In the genomic region with DNA sequence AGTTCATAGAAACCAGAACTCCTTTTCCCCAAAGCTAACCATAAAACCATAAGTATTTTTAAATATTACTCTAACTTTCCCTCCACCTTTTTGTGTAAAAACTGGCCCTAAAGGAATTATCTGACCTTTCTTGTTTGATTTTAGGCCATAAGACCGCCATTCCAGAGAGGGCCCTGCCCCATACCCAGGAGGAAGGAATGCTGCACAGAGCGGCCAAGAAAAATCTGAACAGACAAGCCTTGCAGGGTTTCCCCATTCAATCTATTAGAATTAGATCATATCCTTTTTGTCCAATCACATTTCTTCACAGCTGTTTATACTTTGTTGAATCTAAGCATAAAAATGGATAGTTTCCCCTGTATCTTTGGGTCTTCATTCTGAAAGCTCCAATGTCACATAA, we compare ENCODE assay signal across 30 cellular contexts.
"Had no signal": no experiment of that assay in that cellular context is flagged by ENCODE, and none has a peak within 500 bp of the region (broad histone marks: within the 10 kb centered on the region; RNA-seq: fewer than 3 reads in every experiment).

No MANE protein-coding gene starts in this region.

- H3K36me3 Mint-ChIP-seq: naive B cell had no signal

- H3K9ac ChIP-seq: neural progenitor cell had no signal

- H3K4me3 ChIP-seq: left lung, lower lobe of right lung, neural progenitor cell, ovary, right atrium auricular region, right lobe of liver, smooth muscle cell, stomach, testis, thyroid gland, transverse colon, uterus had no signal

- H3K4me3 Mint-ChIP-seq: immature natural killer cell; naive B cell; natural killer cell; nephron progenitor cell; neural progenitor cell; stimulated activated naive B cell treated with anti-CD40 and anti-IgM and Interleukin-4, amounts not matched to agents 10 μg/mL and 1 μg/mL and 100 μg/mL, for 72 hours had no signal

- H3K27me3 ChIP-seq: left lung, neural progenitor cell, neutrophil, ovary, right atrium auricular region, right lobe of liver, stomach, testis, thyroid gland, transverse colon, uterus had no signal

- ATAC-seq: left colon; left lung; lower lobe of right lung; natural killer cell; right lobe of liver; stimulated activated naive B cell treated with anti-CD40 and anti-IgM and Interleukin-4, amounts not matched to agents 10 μg/mL and 1 μg/mL and 100 μg/mL, for 72 hours; stimulated activated naive CD8-positive, alpha-beta T cell treated with anti-CD3 and anti-CD28 coated beads, Interleukin-15, Interleukin-2, amounts not matched to agents 100 U/mL and 50 U/mL, for 24 hours had no signal

- H3K4me1 ChIP-seq: left lung, lower lobe of right lung, neural progenitor cell, right atrium auricular region, right lobe of liver, stomach, testis, thyroid gland, transverse colon, uterus had no signal

- FAIRE-seq: islet of Langerhans, kidney had no signal

- H3K4me1 Mint-ChIP-seq: naive B cell; nephron progenitor cell; neural progenitor cell; stimulated activated naive B cell treated with anti-CD40 and anti-IgM and Interleukin-4, amounts not matched to agents 10 μg/mL and 1 μg/mL and 100 μg/mL, for 72 hours had no signal

- H3K36me3 ChIP-seq: left lung, lower lobe of right lung, neural progenitor cell, neutrophil, ovary, right atrium auricular region, right lobe of liver, stomach, thyroid gland, transverse colon, uterus had no signal

- H3K27me3 Mint-ChIP-seq: naive B cell; progenitor cell of endocrine pancreas; stimulated activated naive B cell treated with anti-CD40 and anti-IgM and Interleukin-4, amounts not matched to agents 10 μg/mL and 1 μg/mL and 100 μg/mL, for 72 hours had no signal

- H3K27ac ChIP-seq: left lung, lower lobe of right lung, neural progenitor cell, neutrophil, ovary, right atrium auricular region, right lobe of liver, stomach, testis, thyroid gland, transverse colon, uterus had no signal

- H3K9me3 ChIP-seq: left lung, lower lobe of right lung, neutrophil, ovary, right atrium auricular region, right lobe of liver, stomach, testis, thyroid gland, transverse colon, uterus had no signal

- H3K27ac Mint-ChIP-seq: immature natural killer cell; natural killer cell; nephron progenitor cell; neural progenitor cell; progenitor cell of endocrine pancreas; stimulated activated naive B cell treated with anti-CD40 and anti-IgM and Interleukin-4, amounts not matched to agents 10 μg/mL and 1 μg/mL and 100 μg/mL, for 72 hours had no signal

- DNase-seq: hypothalamus; immature natural killer cell; kidney; left colon; left lung; lower lobe of right lung; mammary epithelial cell; mesenchymal stem cell; naive B cell; natural killer cell; nephron progenitor cell; occipital lobe; ovary; right lobe of liver; stimulated activated CD4-positive, alpha-beta T cell treated with anti-CD3 and anti-CD28 coated beads, Interleukin-15, amount 100 ng/mL, for 24 hours; stimulated activated CD4-positive, alpha-beta T cell treated with anti-CD3 and anti-CD28 coated beads, Interleukin-2, amount 100 ng/mL, for 24 hours; stimulated activated CD4-positive, alpha-beta T cell treated with anti-CD3 and anti-CD28 coated beads, Interleukin-4, amount 100 ng/mL, for 1 hour; stimulated activated naive B cell treated with anti-CD40 and anti-IgM and Interleukin-4, amounts not matched to agents 10 μg/mL and 1 μg/mL and 100 μg/mL, for 72 hours; stimulated activated naive CD8-positive, alpha-beta T cell treated with anti-CD3 and anti-CD28 coated beads, Interleukin-15, Interleukin-2, amounts not matched to agents 100 U/mL and 50 U/mL, for 24 hours; stomach; testis; thyroid gland; transverse colon; uterus had no signal
